In the genomic region with DNA sequence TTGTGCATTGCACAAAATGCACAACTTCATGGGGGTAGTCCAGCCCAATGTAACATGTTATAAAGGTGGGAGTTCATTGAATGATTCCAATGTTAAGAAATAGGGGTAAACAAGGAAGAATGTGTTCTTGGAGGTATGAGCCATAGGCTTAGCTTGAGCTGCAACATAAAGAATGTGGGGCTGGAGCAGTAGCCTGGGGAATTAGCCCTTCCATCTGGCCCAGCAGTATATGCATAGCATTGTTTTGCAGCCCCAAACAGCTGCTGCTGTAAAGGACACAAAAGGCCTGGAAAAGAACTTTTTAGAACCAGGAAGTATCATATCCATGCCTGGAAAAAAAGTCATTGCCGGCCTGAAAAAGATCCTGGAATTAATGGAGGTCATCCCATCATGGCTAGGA, we compare ENCODE assay signal across 16 cellular contexts. TPM values are rescaled to one million over a fixed set of nuclear protein-coding genes. Genes with fewer than 3 reads are reported as not detected.
DNase-seq lines count a peak whose midpoint lies in the region; TF ChIP-seq lines count a peak whose summit lies in the region.
"Had no signal": no experiment of that assay in that cellular context is flagged by ENCODE, and none has a peak within 500 bp of the region (broad histone marks: within the 10 kb centered on the region; RNA-seq: fewer than 3 reads in every experiment).

No MANE protein-coding gene starts in this region.

- H3K4me2 ChIP-seq in neural progenitor cell: no peak overlapping the region
- H3K4me2 ChIP-seq: BLaER1 had no signal

- no peaks in the 10 kb centered on the region for H3K36me3 ChIP-seq in WERI-Rb-1
- H3K36me3 ChIP-seq in neural progenitor cell: no peaks in the 10 kb centered on the region
- H3K36me3 ChIP-seq: BLaER1 had no signal

- H3K27me3 ChIP-seq in WERI-Rb-1 (ENCODE audit: insufficient read depth, low read depth, severe bottlenecking): no peaks in the 10 kb centered on the region
- no peaks in the 10 kb centered on the region for H3K27me3 ChIP-seq in neural progenitor cell
- H3K27me3 ChIP-seq: BLaER1 had no signal

- H3K27me3 Mint-ChIP-seq in neural progenitor cell (ENCODE audit: insufficient read depth, low read depth): no peaks in the 10 kb centered on the region

- H3K27ac ChIP-seq in WERI-Rb-1 (peak overlapping the region; percentile 79), neural progenitor cell (no peak overlapping the region)
- H3K27ac ChIP-seq: 22Rv1, BLaER1 had no signal

- H4K20me1 ChIP-seq in neural progenitor cell (ENCODE audit: low read depth): no peaks in the 10 kb centered on the region
- H4K20me1 ChIP-seq: BLaER1 had no signal

- DNase-seq in NCI-H1694 (lab: John Stamatoyannopoulos, UW) (peak; percentile 20), NCI-H1694 treated with DMSO at 0.1 percent for 48 hours (lab: John Stamatoyannopoulos, UW) (no peak), NCI-H2171 (lab: John Stamatoyannopoulos, UW) (peak; percentile 27), WERI-Rb-1 (peak; percentile 51), neural progenitor cell (ENCODE audit: low spot score) (peak; percentile 17), NCI-H510A (lab: John Stamatoyannopoulos, UW) (no peak), HPDE6-E6E7 (ENCODE audit: extremely low spot score) (no peak), NCI-H1436 treated with DMSO at 0.1 percent for 48 hours (lab: John Stamatoyannopoulos, UW) (no peak)
- DNase-seq: Caco-2; CD8-positive, alpha-beta memory T cell; DMS79; EL; GDM1; IMR-90 had no signal

- H3K4me1 Mint-ChIP-seq in neural progenitor cell: no peaks in the 10 kb centered on the region
- H3K4me1 Mint-ChIP-seq: CD8-positive, alpha-beta memory T cell had no signal

- H3K79me2 ChIP-seq in neural progenitor cell (ENCODE audit: low read depth): no peaks in the 10 kb centered on the region

- H3K36me3 Mint-ChIP-seq in neural progenitor cell: no peaks in the 10 kb centered on the region
- H3K36me3 Mint-ChIP-seq: CD8-positive, alpha-beta memory T cell had no signal

- no peaks in the 10 kb centered on the region for H3K9me3 Mint-ChIP-seq in neural progenitor cell
- H3K9me3 Mint-ChIP-seq: CD8-positive, alpha-beta memory T cell had no signal

- H3K4me3 Mint-ChIP-seq in neural progenitor cell: no peak overlapping the region
- H3K4me3 Mint-ChIP-seq: CD8-positive, alpha-beta memory T cell had no signal

- no peak overlapping the region for H2AFZ ChIP-seq in neural progenitor cell (replicated peaks)

- H3K27ac Mint-ChIP-seq in neural progenitor cell: no peak overlapping the region
- H3K27ac Mint-ChIP-seq: CD8-positive, alpha-beta memory T cell had no signal

- no peak overlapping the region for H3K9ac ChIP-seq in neural progenitor cell
- H3K9ac ChIP-seq: BLaER1 had no signal

- H3K9me3 ChIP-seq in WERI-Rb-1 (ENCODE audit: severe bottlenecking): no peaks in the 10 kb centered on the region
- H3K9me3 ChIP-seq in neural progenitor cell (ENCODE audit: low read depth): no peaks in the 10 kb centered on the region
- H3K9me3 ChIP-seq: BLaER1, Caco-2 had no signal

- TF ChIP-seq CTCF in WERI-Rb-1 (IDR thresholded peaks at IDR 0.05; ENCODE audit: low read depth, low read length): no peak
- TF ChIP-seq CTCF in neural progenitor cell (IDR thresholded peaks at IDR 0.05): no peak

- H3K4me1 ChIP-seq in neural progenitor cell: no peaks in the 10 kb centered on the region
- H3K4me1 ChIP-seq: BLaER1, Caco-2 had no signal

- H3K4me3 ChIP-seq in WERI-Rb-1 (ENCODE audit: low read depth, low read length) (no peak overlapping the region), neural progenitor cell (no peak overlapping the region)
- H3K4me3 ChIP-seq: BLaER1 had no signal

- H3F3A ChIP-seq in neural progenitor cell (ENCODE audit: low read depth): no peaks in the 10 kb centered on the region

RNA-seq across cellular contexts. Expression of gene SMARCA2, which starts 55.8 kb away (rescaled TPM):
- 2.3 and 4.2 TPM in 2 replicates for total RNA-seq in neural progenitor cell (ENCODE audit: low replicate concordance)

Comparison
In these comparisons a context has a peak if more than half of its experiments do, and no peak if none do; other contexts are left out.
1. DNase-seq: peak in NCI-H1694 (single experiment), NCI-H2171 (single experiment), WERI-Rb-1 (single experiment) and neural progenitor cell (single experiment); none in NCI-H1694 treated with DMSO at 0.1 percent for 48 hours (single experiment), NCI-H510A (single experiment), HPDE6-E6E7 (single experiment) and NCI-H1436 treated with DMSO at 0.1 percent for 48 hours (single experiment).